ENCODE assay signal across 8 cellular contexts in the genomic region with DNA sequence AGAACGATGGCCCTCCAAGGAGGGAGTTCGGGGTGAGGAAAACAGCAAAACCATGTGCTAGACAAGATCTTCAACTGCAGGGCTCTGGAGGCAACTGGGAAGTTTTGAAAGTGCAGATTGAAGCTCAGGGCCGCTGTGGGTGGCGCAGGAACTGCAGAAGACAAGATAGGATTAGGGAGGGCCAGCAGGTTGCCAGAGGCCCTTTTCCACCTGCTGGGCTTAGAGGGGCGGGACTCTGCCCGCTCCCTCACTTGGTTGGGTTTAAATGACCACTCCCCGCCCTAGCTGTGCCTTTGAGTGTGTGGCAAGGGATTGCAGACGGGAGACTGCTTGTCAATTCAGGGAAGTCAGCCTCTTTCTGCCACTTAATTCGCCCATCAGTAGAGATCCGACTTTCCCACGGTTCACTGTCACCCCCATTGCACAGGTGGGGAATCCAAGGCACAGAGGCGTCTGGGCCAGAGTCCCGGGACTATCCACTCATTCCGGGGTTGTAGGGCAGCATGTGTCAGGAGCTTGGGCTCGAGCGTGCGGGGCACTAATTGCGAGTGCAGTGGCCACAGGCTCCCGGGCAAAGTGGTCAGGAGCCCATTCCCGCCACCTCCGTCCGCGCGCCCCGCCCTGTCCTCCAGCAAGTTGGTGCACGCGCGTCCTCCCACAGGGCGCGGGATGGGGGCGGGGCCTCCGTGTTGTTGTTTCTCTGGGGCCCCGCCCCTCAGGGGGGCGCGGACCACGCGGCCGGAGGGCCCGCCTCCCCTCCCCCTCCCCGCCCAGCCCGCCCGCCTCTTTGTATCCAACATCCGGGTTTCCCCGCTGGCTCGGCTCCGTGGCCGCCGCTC. TPM values are rescaled to one million over a fixed set of nuclear protein-coding genes. Genes with fewer than 3 reads are reported as not detected.
DNase-seq lines count a peak whose midpoint lies in the region; ATAC-seq and TF ChIP-seq lines count a peak whose summit lies in the region.

A gene (plus strand): TSS at position 816 of the 839 bp plus-strand sequence. CDS start 433 bp downstream, outside the sequence.

- peaks cover 27% of the 10 kb centered on the region for H3K4me1 ChIP-seq in CD4-positive, CD25-positive, alpha-beta regulatory T cell (ENCODE audit: control insufficient read depth, insufficient read depth, low read length, poor library complexity, severe bottlenecking)

- peak; percentile 35 to 60 for ATAC-seq in CD4-positive, CD25-positive, alpha-beta regulatory T cell (ENCODE audit: low read depth in 2 of 2)
- peak; percentile 40 for ATAC-seq in GM21576 (IDR thresholded peaks at IDR 0.05; ENCODE audit: unreplicated experiment)
- peak; percentile 62 for ATAC-seq in stimulated activated naive CD8-positive, alpha-beta T cell treated with anti-CD3 and anti-CD28 coated beads, Interleukin-15, amount 100 ng/mL, for 72 hours

- H3K27me3 Mint-ChIP-seq in CD4-positive, CD25-positive, alpha-beta regulatory T cell: peaks cover 21% of the 10 kb centered on the region
- peaks cover 7% of the 10 kb centered on the region for H3K27me3 Mint-ChIP-seq in neural crest cell (ENCODE audit: low read depth)
- H3K27me3 Mint-ChIP-seq in stimulated activated naive CD8-positive, alpha-beta T cell treated with anti-CD3 and anti-CD28 coated beads, Interleukin-15, amount 100 ng/mL, for 72 hours: no peaks in the 10 kb centered on the region

- peak within 1 kb of the TSS; percentile 61 for H3K4me3 ChIP-seq in CD4-positive, CD25-positive, alpha-beta regulatory T cell (ENCODE audit: low read depth, low read length)
- peak within 1 kb of the TSS; percentile 65 to 69 for H3K4me3 ChIP-seq in foreskin fibroblast (ENCODE audit: low read depth in 1 of 2, low read length in 2 of 2)

- no peaks in the 10 kb centered on the region for H3K27me3 ChIP-seq in CD4-positive, CD25-positive, alpha-beta regulatory T cell (ENCODE audit: control insufficient read depth, insufficient read depth, low read length)

- H3K4me3 Mint-ChIP-seq in CD4-positive, CD25-positive, alpha-beta regulatory T cell: peak within 1 kb of the TSS; percentile 93 to 98 (median 96)
- peak within 1 kb of the TSS; percentile 99 for H3K4me3 Mint-ChIP-seq in neural crest cell
- H3K4me3 Mint-ChIP-seq in stimulated activated naive CD8-positive, alpha-beta T cell treated with anti-CD3 and anti-CD28 coated beads, Interleukin-15, amount 100 ng/mL, for 72 hours: peak within 1 kb of the TSS; percentile 88 to 96

- no peak within 1 kb of the TSS for H3K27ac ChIP-seq in CD4-positive, CD25-positive, alpha-beta regulatory T cell (ENCODE audit: insufficient read depth, low read length, poor library complexity, severe bottlenecking)

- peak; percentile 44 to 74 (median 53) for DNase-seq in CD4-positive, CD25-positive, alpha-beta regulatory T cell
- peak; percentile 66 for DNase-seq in LHCN-M2 (ENCODE audit: low read depth)
- peak; percentile 62 to 76 for DNase-seq in SHP77 (lab: John Stamatoyannopoulos, UW)
- DNase-seq in activated gamma-delta T cell treated with Interleukin-2 at 50 U/mL for 16 hours: peak; percentile 65
- peak; percentile 68 to 91 for DNase-seq in foreskin fibroblast
- DNase-seq in neural crest cell (ENCODE audit: low read depth, low spot score): peak; percentile 75
- DNase-seq in stimulated activated naive CD8-positive, alpha-beta T cell treated with anti-CD3 and anti-CD28 coated beads, Interleukin-15, amount 100 ng/mL, for 72 hours: peak; percentile 55 to 74

- no peaks in the 10 kb centered on the region for H3K36me3 ChIP-seq in CD4-positive, CD25-positive, alpha-beta regulatory T cell (ENCODE audit: control insufficient read depth, insufficient read depth, low read length)

- peak within 1 kb of the TSS; percentile 32 to 92 (median 89) for H3K27ac Mint-ChIP-seq in CD4-positive, CD25-positive, alpha-beta regulatory T cell
- H3K27ac Mint-ChIP-seq in neural crest cell (ENCODE audit: unreplicated experiment): peak within 1 kb of the TSS; percentile 100
- peak within 1 kb of the TSS; percentile 89 to 96 for H3K27ac Mint-ChIP-seq in stimulated activated naive CD8-positive, alpha-beta T cell treated with anti-CD3 and anti-CD28 coated beads, Interleukin-15, amount 100 ng/mL, for 72 hours

- H3K36me3 Mint-ChIP-seq in CD4-positive, CD25-positive, alpha-beta regulatory T cell: peaks cover 3% of the 10 kb centered on the region
- H3K36me3 Mint-ChIP-seq in neural crest cell (ENCODE audit: low read depth): peaks cover 7% of the 10 kb centered on the region

- H3K4me1 Mint-ChIP-seq in CD4-positive, CD25-positive, alpha-beta regulatory T cell: peaks cover 0 to 30% (median 12%) of the 10 kb centered on the region in 4 donors
- H3K4me1 Mint-ChIP-seq in neural crest cell: peaks cover 35% of the 10 kb centered on the region
- peaks cover 24% of the 10 kb centered on the region for H3K4me1 Mint-ChIP-seq in stimulated activated naive CD8-positive, alpha-beta T cell treated with anti-CD3 and anti-CD28 coated beads, Interleukin-15, amount 100 ng/mL, for 72 hours

- H3K9me3 ChIP-seq in CD4-positive, CD25-positive, alpha-beta regulatory T cell (ENCODE audit: control insufficient read depth in 2 of 2, low read length in 2 of 2): peaks cover 0 to 3% of the 10 kb centered on the region in 2 experiments

- TF ChIP-seq CTCF in foreskin fibroblast (IDR thresholded peaks at IDR 0.05; ENCODE audit: low read depth, low read length): no peak
- TF ChIP-seq CTCF in neural crest cell (conservative IDR thresholded peaks at IDR 0.05): no peak

- peaks cover 0 to 4% (median 0%) of the 10 kb centered on the region in 7 donors for H3K9me3 Mint-ChIP-seq in CD4-positive, CD25-positive, alpha-beta regulatory T cell
- H3K9me3 Mint-ChIP-seq in neural crest cell: peaks cover 4% of the 10 kb centered on the region
- H3K9me3 Mint-ChIP-seq in stimulated activated naive CD8-positive, alpha-beta T cell treated with anti-CD3 and anti-CD28 coated beads, Interleukin-15, amount 100 ng/mL, for 72 hours: peaks cover 3 to 16% of the 10 kb centered on the region in 2 donors

RNA-seq across cellular contexts. Expression of the gene that starts here (rescaled TPM):
- total RNA-seq in CD4-positive, CD25-positive, alpha-beta regulatory T cell: 12.7 TPM
- 1 to 10 TPM in 2 of 4 donors, under 1 TPM in 2; 0.14 to 2.4 (median 1.0) TPM for polyA plus RNA-seq in CD4-positive, CD25-positive, alpha-beta regulatory T cell
- 1.5 and 1.7 TPM in 2 replicates for total RNA-seq in LHCN-M2 (2014; rRNA removed)
- polyA plus RNA-seq in LHCN-M2 (2012): 0.36 TPM
- 77.1 and 79.1 TPM in 2 replicates for total RNA-seq in neural crest cell
